ENCODE assay signal across 12 cellular contexts in the genomic region with DNA sequence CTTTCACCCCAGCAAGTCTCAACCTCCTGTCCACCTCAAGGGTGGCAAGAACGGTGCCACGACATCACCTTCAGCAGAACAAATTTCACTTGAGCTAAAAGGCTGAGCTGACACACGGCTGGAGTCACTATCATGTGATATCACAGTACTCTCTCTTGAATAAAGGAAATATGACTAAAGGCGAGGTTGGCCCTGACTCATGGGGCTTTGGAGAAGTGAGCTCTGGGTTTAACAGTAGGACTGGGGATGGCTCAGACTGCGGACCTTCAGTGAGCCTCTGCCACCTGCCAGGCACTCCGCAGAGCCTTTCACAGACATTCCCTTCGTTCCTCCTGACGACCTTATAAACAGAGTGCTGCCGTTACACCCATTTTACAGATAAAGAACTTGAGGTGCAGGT. TPM values are rescaled to one million over a fixed set of nuclear protein-coding genes. Genes with fewer than 3 reads are reported as not detected.
DNase-seq lines count a peak whose midpoint lies in the region; ATAC-seq, FAIRE-seq and TF ChIP-seq lines count a peak whose summit lies in the region.
"Had no signal": no experiment of that assay in that cellular context is flagged by ENCODE, and none has a peak within 500 bp of the region (broad histone marks: within the 10 kb centered on the region; RNA-seq: fewer than 3 reads in every experiment).

No MANE protein-coding gene starts in this region.

- H3K27me3 Mint-ChIP-seq in GM23338 (ENCODE audit: insufficient read depth, low read depth, poor library complexity) = no peaks in the 10 kb centered on the region

- H4K20me1 ChIP-seq in PC-9 (ENCODE audit: insufficient read depth) (no peaks in the 10 kb centered on the region), endothelial cell of umbilical vein (replicated peaks; ENCODE audit: control insufficient read depth, extremely low read depth, insufficient read depth, low read length) (no peaks in the 10 kb centered on the region), GM23338 (replicated peaks; ENCODE audit: insufficient read depth) (no peaks in the 10 kb centered on the region)

- no TSS peak for BruUV-seq in PC-9 (replicated peaks; lab: Mats Ljungman, UMichigan)
- no TSS peak for BruUV-seq in endothelial cell of umbilical vein (replicated peaks; lab: Mats Ljungman, UMichigan)

- H3K4me1 ChIP-seq in PC-9 (replicated peaks; ENCODE audit: insufficient read depth) = peaks cover 25% of the 10 kb centered on the region
- peaks cover 24% of the 10 kb centered on the region for H3K4me1 ChIP-seq in endothelial cell of umbilical vein (ENCODE audit: control insufficient read depth, extremely low read depth, insufficient read depth, low read length)
- no peaks in the 10 kb centered on the region for H3K4me1 ChIP-seq in GM23338 (ENCODE audit: insufficient read depth)

- no peaks in the 10 kb centered on the region for H3K9me1 ChIP-seq in endothelial cell of umbilical vein (replicated peaks; ENCODE audit: control insufficient read depth, extremely low read depth, insufficient read depth, low read length)

- H3K4me3 ChIP-seq in PC-9 (no peak overlapping the region), endothelial cell of umbilical vein (replicated peaks in 1 of 3; ENCODE audit: insufficient read depth in 1 of 3, low read depth in 1 of 3, low read length in 3 of 3) (no peak overlapping the region), GM23338 (no peak overlapping the region)

- H3K4me2 ChIP-seq in PC-9 = peak overlapping the region; percentile 71; the same call in 1 of the 2 replicates
- H3K4me2 ChIP-seq in endothelial cell of umbilical vein (ENCODE audit: insufficient read depth, low read length) = peak overlapping the region; percentile 77
- no peak overlapping the region for H3K4me2 ChIP-seq in GM23338

- H2AFZ ChIP-seq in PC-9 = no peak overlapping the region
- H2AFZ ChIP-seq in endothelial cell of umbilical vein (ENCODE audit: low read depth, low read length) = peak overlapping the region; percentile 60
- no peak overlapping the region for H2AFZ ChIP-seq in GM23338

- TF ChIP-seq CTCF in PC-9 (conservative IDR thresholded peaks at IDR 0.05) (no peak), endothelial cell of umbilical vein (IDR thresholded peaks at IDR 0.05; ENCODE audit: extremely low read depth in 1 of 2, insufficient read depth in 1 of 2, low read depth in 1 of 2, low read length in 2 of 2) (no peak), GM23338 (conservative IDR thresholded peaks at IDR 0.05; ENCODE audit: low read depth in 2 of 2) (no peak)

- H3F3A ChIP-seq in PC-9 (ENCODE audit: insufficient read depth, low read depth) = peaks cover 8% of the 10 kb centered on the region
- no peaks in the 10 kb centered on the region for H3F3A ChIP-seq in GM23338 (replicated peaks; ENCODE audit: low read depth)

- H3K27ac ChIP-seq in PC-9 (peak overlapping the region; percentile 87), endothelial cell of umbilical vein (ENCODE audit: insufficient read depth, low read depth, low read length) (peak overlapping the region; percentile 96), GM23338 (ENCODE audit: low read depth) (no peak overlapping the region)

- dilution Hi-C loops in endothelial cell of umbilical vein (cut with MboI; ENCODE audit: extremely low pct_ligation_motif_present, low sequenced_read_pairs) = no loop called here

- H3K79me2 ChIP-seq in PC-9 (ENCODE audit: low read depth) (no peaks in the 10 kb centered on the region), endothelial cell of umbilical vein (ENCODE audit: control insufficient read depth, insufficient read depth, low read length) (no peaks in the 10 kb centered on the region), GM23338 (replicated peaks; ENCODE audit: insufficient read depth) (no peaks in the 10 kb centered on the region)

- H3K36me3 ChIP-seq in PC-9 (ENCODE audit: low read depth) (no peaks in the 10 kb centered on the region), endothelial cell of umbilical vein (ENCODE audit: control insufficient read depth in 2 of 2, extremely low read depth in 1 of 2, insufficient read depth in 2 of 2, low read length in 2 of 2) (no peaks in the 10 kb centered on the region), GM23338 (ENCODE audit: insufficient read depth) (no peaks in the 10 kb centered on the region)

- peak; percentile 98 for FAIRE-seq in endothelial cell of umbilical vein (lab: Jason Lieb, UNC)
- FAIRE-seq: GM12892, TTC549 had no signal

- POLR2A ChIA-PET in PC-9 (lab: Charles Lee; ENCODE audit: unreplicated experiment) (interaction anchor here (0.6 to 1.0 kb wide), 3 partner anchors 16 to 320 kb away, joined by 3 to 6 read pairs (median 3); no protein-coding TSS in a partner anchor), endothelial cell of umbilical vein (lab: Charles Lee) (interaction anchor here (0.7 to 1.9 kb wide), 4 partner anchors 16 to 1174 kb away, joined by 3 to 7 read pairs (median 4); no protein-coding TSS in a partner anchor)

- H3K9me2 ChIP-seq in PC-9 (ENCODE audit: insufficient read depth) (no peaks in the 10 kb centered on the region), GM23338 (ENCODE audit: insufficient read depth) (no peaks in the 10 kb centered on the region)

- H3K36me3 Mint-ChIP-seq in GM23338 (ENCODE audit: low read depth) = no peaks in the 10 kb centered on the region

- CTCF ChIA-PET in PC-9 (lab: Charles Lee) = interaction anchor here (2.0 kb wide), 1 partner anchor 16 kb away, joined by 9 read pairs; no protein-coding TSS in a partner anchor
- CTCF ChIA-PET in endothelial cell of umbilical vein (lab: Charles Lee) = interaction anchor here (0.7 to 2.6 kb wide), 5 partner anchors 15 to 395 kb away, joined by 3 to 17 read pairs (median 4); no protein-coding TSS in a partner anchor

- no peak for TF ChIP-seq POLR2A in endothelial cell of umbilical vein (IDR thresholded peaks at IDR 0.05; ENCODE audit: low read depth, low read length)

- no peaks in the 10 kb centered on the region for H3K4me1 Mint-ChIP-seq in GM23338
- H3K4me1 Mint-ChIP-seq: endodermal cell had no signal

- intact Hi-C loops in PC-9 (cut with micrococcal nuclease; ENCODE audit: unreplicated experiment) (loop anchor here (1.0 to 5.0 kb wide), 2 partner anchors 15 to 131 kb away; no protein-coding TSS in a partner anchor), endothelial cell of umbilical vein (cut with micrococcal nuclease) (loop anchor here (1.0 to 10.0 kb wide), 5 partner anchors 27 to 1076 kb away; a partner anchor contains a TSS)

- H3K27me3 ChIP-seq in PC-9 (ENCODE audit: insufficient read depth, low read depth) (no peaks in the 10 kb centered on the region), endothelial cell of umbilical vein (ENCODE audit: control insufficient read depth in 2 of 2, insufficient read depth in 2 of 2, low read length in 2 of 2) (no peaks in the 10 kb centered on the region), GM23338 (ENCODE audit: insufficient read depth) (no peaks in the 10 kb centered on the region)

- H3K9me3 Mint-ChIP-seq in GM23338 = no peaks in the 10 kb centered on the region
- H3K9me3 Mint-ChIP-seq: endodermal cell had no signal

- H3K9me3 ChIP-seq in PC-9 (ENCODE audit: insufficient read depth, low read depth) (no peaks in the 10 kb centered on the region), endothelial cell of umbilical vein (replicated peaks; ENCODE audit: control insufficient read depth, insufficient read depth, low read length) (no peaks in the 10 kb centered on the region)

- no peak overlapping the region for H3K27ac Mint-ChIP-seq in GM23338
- H3K27ac Mint-ChIP-seq: endodermal cell had no signal

- ATAC-seq in GM23338 = no peak
- no peak for ATAC-seq in HG03571 (IDR thresholded peaks at IDR 0.05; ENCODE audit: unreplicated experiment)

- H3K9ac ChIP-seq in endothelial cell of umbilical vein (replicated peaks; ENCODE audit: extremely low read depth, insufficient read depth, low read length) = peak overlapping the region; percentile 45

- peak; percentile 86 for DNase-seq in EL
- peak; percentile 43 to 45 for DNase-seq in PC-9
- peak; percentile 85 for DNase-seq in endothelial cell of umbilical vein (ENCODE audit: low read depth, low spot score)
- DNase-seq in stimulated activated CD4-positive, alpha-beta T cell treated with anti-CD3 and anti-CD28 coated beads, Interleukin-15, amount 100 ng/mL, for 24 hours = peak; percentile 61
- no peak for DNase-seq in central memory CD4-positive, alpha-beta T cell
- DNase-seq in GM23338 (ENCODE audit: low spot score) = no peak
- no peak for DNase-seq in DMS53 treated with DMSO at 0.1 percent for 48 hours (lab: John Stamatoyannopoulos, UW; ENCODE audit: unreplicated experiment)
- DNase-seq: endodermal cell, NCI-H1092 treated with DMSO at 0.1 percent for 48 hours had no signal

- no peak overlapping the region for H3K4me3 Mint-ChIP-seq in GM23338
- H3K4me3 Mint-ChIP-seq: endodermal cell had no signal

TF ChIP-seq in endothelial cell of umbilical vein, 7 proteins besides CTCF, POLR2A, EP300 and RAD21 (continues in another document):
- TF ChIP-seq, protein P1, sequence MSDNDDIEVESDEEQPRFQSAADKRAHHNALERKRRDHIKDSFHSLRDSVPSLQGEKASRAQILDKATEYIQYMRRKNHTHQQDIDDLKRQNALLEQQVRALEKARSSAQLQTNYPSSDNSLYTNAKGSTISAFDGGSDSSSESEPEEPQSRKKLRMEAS (IDR thresholded peaks at IDR 0.05; ENCODE audit: insufficient read depth, insufficient read length) = no peak
- TF ChIP-seq FOS (IDR thresholded peaks at IDR 0.05; ENCODE audit: borderline replicate concordance, insufficient read depth, low read length) (peak; percentile 94), POLR2AphosphoS5 (IDR thresholded peaks at IDR 0.05; ENCODE audit: insufficient read depth, low read depth, low read length) (peak; percentile 46)

TF ChIP-seq in GM23338, 12 proteins besides CTCF, POLR2A, EP300 and RAD21 (continues in another document):
- TF ChIP-seq NANOG (IDR thresholded peaks at IDR 0.05; ENCODE audit: borderline replicate concordance) (no peak), EZH2 (IDR thresholded peaks at IDR 0.05; ENCODE audit: low read depth, unreplicated experiment) (no peak), JUNB (IDR thresholded peaks at IDR 0.05; ENCODE audit: unreplicated experiment) (no peak), ZNF114 (CRISPR knock-in tag; IDR thresholded peaks at IDR 0.05) (no peak)

RNA-seq across cellular contexts. Expression of a gene that starts 25.0 kb away (rescaled TPM):
- total RNA-seq in PC-9 (2021) (12.9 and 15.9 TPM in 2 replicates), endothelial cell of umbilical vein (0.16 and 2.0 TPM in 2 replicates)
- polyA plus RNA-seq in endothelial cell of umbilical vein (1.0 and 1.1 TPM in 2 replicates), GM23338 (2016; fragmentation: Nextera tagmentation; extraction: Ambion mirVana) (1.1 and 1.3 TPM in 2 replicates)
- polyA plus RNA-seq in endothelial cell of umbilical vein (2011; cell fraction: cytosol; rRNA removed) = 1.0 and 1.3 TPM in 2 replicates
- 1.8 and 2.1 TPM in 2 replicates for polyA plus RNA-seq in endothelial cell of umbilical vein (2011; cell fraction: nucleus; rRNA removed)
- polyA plus RNA-seq in endothelial cell of umbilical vein (2012) = 1.6 and 2.2 TPM in 2 replicates
- 1.8 and 2.6 TPM in 2 replicates for polyA minus RNA-seq in endothelial cell of umbilical vein
- 0.51 TPM for polyA minus RNA-seq in endothelial cell of umbilical vein (2011; cell fraction: cytosol; rRNA and poly(A)+ RNA removed)
- 1.2 TPM in 2 replicates for polyA minus RNA-seq in endothelial cell of umbilical vein (2011; cell fraction: nucleus; rRNA and poly(A)+ RNA removed)
- 2.5 and 2.9 TPM in 2 replicates for total RNA-seq in GM23338 (2014; rRNA removed; shearing (Covaris generic))

Comparison
In these comparisons a context has a peak if more than half of its experiments do, and no peak if none do; other contexts are left out.
1. DNase-seq: peak in EL (single experiment), PC-9 (2 of 2), endothelial cell of umbilical vein (single experiment) and stimulated activated CD4-positive, alpha-beta T cell treated with anti-CD3 and anti-CD28 coated beads, Interleukin-15, amount 100 ng/mL, for 24 hours (single experiment); none in central memory CD4-positive, alpha-beta T cell (single experiment), GM23338 (single experiment) and DMS53 treated with DMSO at 0.1 percent for 48 hours (single experiment).